In genomic region chr6:166440106-166440505, GRCh38 we compare ENCODE assay signal across 35 cellular contexts.
"Had no signal": no experiment of that assay in that cellular context is flagged by ENCODE, and none has a peak within 500 bp of the region (broad histone marks: within the 10 kb centered on the region; RNA-seq: fewer than 3 reads in every experiment).

No MANE protein-coding gene starts in this region.

- H3K27me3 ChIP-seq: adrenal gland, ascending aorta, cardiac muscle cell, colonic mucosa, gastrocnemius medialis, hepatocyte, ovary, stomach, suprapubic skin, tibial artery, upper lobe of right lung had no signal

- H3K4me3 Mint-ChIP-seq: activated CD8-positive, alpha-beta T cell treated with anti-CD3 and anti-CD28 coated beads for 36 hours; activated T-cell treated with anti-CD3 and anti-CD28 coated beads, Interleukin-2, amount 50 U/mL, for 72 hours; brain; nephron progenitor cell; stimulated activated memory B cell treated with anti-CD40 and anti-IgM and Interleukin-4, amounts not matched to agents 10 μg/mL and 1 μg/mL and 100 μg/mL, for 72 hours had no signal

- H3K27ac Mint-ChIP-seq: activated CD8-positive, alpha-beta T cell treated with anti-CD3 and anti-CD28 coated beads for 36 hours; activated naive CD4-positive, alpha-beta T cell treated with anti-CD3 and anti-CD28 coated beads, Interleukin-2, amount 50 U/mL, for 72 hours; activated T-cell treated with anti-CD3 and anti-CD28 coated beads, Interleukin-2, amount 50 U/mL, for 72 hours; stimulated activated memory B cell treated with anti-CD40 and anti-IgM and Interleukin-4, amounts not matched to agents 10 μg/mL and 1 μg/mL and 100 μg/mL, for 72 hours had no signal

- DNase-seq: activated CD4-positive, alpha-beta T cell treated with anti-CD3 and anti-CD28 coated beads, Interleukin-2, amount 50 U/mL, for 1 hour; activated CD4-positive, CD25-positive, alpha-beta regulatory T cell treated with anti-CD3 and anti-CD28 coated beads, Interleukin-2, amount 50 U/mL, for 72 hours; activated CD8-positive, alpha-beta T cell treated with anti-CD3 and anti-CD28 coated beads for 36 hours; activated T-cell treated with anti-CD3 and anti-CD28 coated beads for 4 hours; activated T-cell treated with anti-CD3 and anti-CD28 coated beads, Interleukin-2, amount 50 U/mL, for 72 hours; cerebellar nuclear complex; colonic mucosa; effector memory CD4-positive, alpha-beta T cell; erythroblast; gastrocnemius medialis; islet precursor cell; left ventricle myocardium inferior; mesendoderm; mucosa of descending colon; nephron progenitor cell; ovary; retina; stimulated activated CD4-positive, alpha-beta T cell treated with anti-CD3 and anti-CD28 coated beads, Interleukin-1b, Interleukin-23, amount 100 ng/mL, for 48 hours; stimulated activated CD4-positive, alpha-beta T cell treated with anti-CD3 and anti-CD28 coated beads, Interleukin-4, amount 100 ng/mL, for 4 hours; stimulated activated CD8-positive, alpha-beta memory T cell treated with anti-CD3 and anti-CD28 coated beads, Interleukin-4, amount 100 ng/mL, for 48 hours; stomach; T1000; tibial artery; upper lobe of right lung had no signal

- H3K9me3 ChIP-seq: adrenal gland, ascending aorta, colonic mucosa, gastrocnemius medialis, left ventricle myocardium inferior, mucosa of descending colon, ovary, prostate gland, stomach, suprapubic skin, tibial artery, upper lobe of right lung had no signal

- H3K36me3 ChIP-seq: adrenal gland, cardiac muscle cell, colonic mucosa, gastrocnemius medialis, ovary, prostate gland had no signal

- H3K27me3 Mint-ChIP-seq: activated CD8-positive, alpha-beta T cell treated with anti-CD3 and anti-CD28 coated beads for 36 hours; brain had no signal

- H3K36me3 Mint-ChIP-seq: activated naive CD4-positive, alpha-beta T cell treated with anti-CD3 and anti-CD28 coated beads, Interleukin-2, amount 50 U/mL, for 72 hours had no signal

- H3K9me3 Mint-ChIP-seq: activated CD8-positive, alpha-beta T cell treated with anti-CD3 and anti-CD28 coated beads for 36 hours; activated naive CD4-positive, alpha-beta T cell treated with anti-CD3 and anti-CD28 coated beads, Interleukin-2, amount 50 U/mL, for 72 hours; activated T-cell treated with anti-CD3 and anti-CD28 coated beads, Interleukin-2, amount 50 U/mL, for 72 hours; brain; nephron progenitor cell; stimulated activated memory B cell treated with anti-CD40 and anti-IgM and Interleukin-4, amounts not matched to agents 10 μg/mL and 1 μg/mL and 100 μg/mL, for 72 hours had no signal

- H2AFZ ChIP-seq: hepatocyte had no signal

- H3K4me1 ChIP-seq: adrenal gland, ascending aorta, colonic mucosa, gastrocnemius medialis, prostate gland, tibial artery had no signal

- H3K4me2 ChIP-seq: hepatocyte, smooth muscle cell had no signal

- H3K27ac ChIP-seq: adrenal gland, ascending aorta, cardiac muscle cell, colonic mucosa, gastrocnemius medialis, hepatocyte, left ventricle myocardium inferior, ovary, prostate gland, stomach, suprapubic skin, tibial artery, upper lobe of right lung had no signal

- H3K4me1 Mint-ChIP-seq: stimulated activated memory B cell treated with anti-CD40 and anti-IgM and Interleukin-4, amounts not matched to agents 10 μg/mL and 1 μg/mL and 100 μg/mL, for 72 hours had no signal

- H3K79me2 ChIP-seq: hepatocyte had no signal

- H3K4me3 ChIP-seq: adrenal gland, ascending aorta, cardiac muscle cell, colonic mucosa, gastrocnemius medialis, hepatocyte, left ventricle myocardium inferior, lung, mucosa of descending colon, ovary, prostate gland, smooth muscle cell, stomach, suprapubic skin, tibial artery, upper lobe of right lung had no signal

- ATAC-seq: activated CD8-positive, alpha-beta T cell treated with anti-CD3 and anti-CD28 coated beads for 36 hours; activated naive CD4-positive, alpha-beta T cell treated with anti-CD3 and anti-CD28 coated beads, Interleukin-2, amount 50 U/mL, for 72 hours; activated T-cell treated with anti-CD3 and anti-CD28 coated beads, Interleukin-2, amount 50 U/mL, for 72 hours; gastrocnemius medialis; mucosa of descending colon; stimulated activated memory B cell treated with anti-CD40 and anti-IgM and Interleukin-4, amounts not matched to agents 10 μg/mL and 1 μg/mL and 100 μg/mL, for 72 hours had no signal
